11 cellular contexts compared by ENCODE assay signal in the genomic region with DNA sequence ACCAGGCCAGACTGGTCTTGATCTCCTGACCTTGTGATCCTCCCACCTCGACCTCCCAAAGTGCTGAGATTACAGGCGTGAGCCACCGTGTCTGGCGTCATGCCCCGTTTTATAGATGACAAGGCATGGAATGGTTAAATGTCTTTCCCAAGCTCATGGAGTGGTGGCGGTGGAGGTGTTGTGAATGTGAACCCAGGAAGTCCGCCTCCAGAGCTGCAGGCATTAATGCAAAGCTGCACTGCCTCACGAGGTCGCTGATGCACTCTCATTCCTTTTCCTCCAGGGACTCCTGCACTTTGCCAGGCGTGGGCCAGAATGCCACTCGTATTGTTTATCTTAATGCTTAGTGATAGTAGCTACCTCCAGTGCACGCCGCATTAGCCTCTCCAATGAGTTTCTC.
DNase-seq lines count a peak whose midpoint lies in the region; ATAC-seq and TF ChIP-seq lines count a peak whose summit lies in the region.
"Had no signal": no experiment of that assay in that cellular context is flagged by ENCODE, and none has a peak within 500 bp of the region (broad histone marks: within the 10 kb centered on the region; RNA-seq: fewer than 3 reads in every experiment).

No MANE protein-coding gene starts in this region.

- no peak overlapping the region for H3K27ac ChIP-seq in breast epithelium

- H3K4me1 Mint-ChIP-seq in brain, result peaks cover 17% of the 10 kb centered on the region
- peaks cover 33% of the 10 kb centered on the region for H3K4me1 Mint-ChIP-seq in type B pancreatic cell (ENCODE audit: unreplicated experiment)

- no peak overlapping the region for H3K4me3 ChIP-seq in breast epithelium

- no peaks in the 10 kb centered on the region for H3K27me3 ChIP-seq in breast epithelium

- TF ChIP-seq CTCF in breast epithelium (IDR thresholded peaks at IDR 0.05) (no peak), brain (conservative IDR thresholded peaks at IDR 0.05) (peak; percentile 17 to 47), type B pancreatic cell (conservative IDR thresholded peaks at IDR 0.05) (peak; percentile 23)

- H3K4me3 Mint-ChIP-seq in brain, result no peak overlapping the region
- peak overlapping the region; percentile 15 for H3K4me3 Mint-ChIP-seq in type B pancreatic cell

- intact Hi-C loops in breast epithelium (cut with DNase I; ENCODE audit: low total_unique reads), result no loop called here

- no peaks in the 10 kb centered on the region for H3K4me1 ChIP-seq in breast epithelium

- peak; percentile 96 for ATAC-seq in left lobe of liver
- no peak for ATAC-seq in GM19035 (IDR thresholded peaks at IDR 0.05; ENCODE audit: unreplicated experiment)

- peaks cover 5% of the 10 kb centered on the region for H3K36me3 Mint-ChIP-seq in brain
- peaks cover 5% of the 10 kb centered on the region for H3K36me3 Mint-ChIP-seq in type B pancreatic cell

- DNase-seq in T47D (ENCODE audit: low read depth in 1 of 2, low spot score in 1 of 2) (peak; percentile 30 to 64), breast epithelium (ENCODE audit: low spot score in 2 of 2) (no peak), left lobe of liver (ENCODE audit: low spot score) (peak; percentile 83), type B pancreatic cell (ENCODE audit: extremely low spot score, unreplicated experiment) (no peak), LoVo (ENCODE audit: low spot score) (no peak), T-helper 9 cell (no peak)
- DNase-seq: activated T-cell treated with anti-CD3 and anti-CD28 coated beads for 4 hours; amygdala; effector memory CD4-positive, alpha-beta T cell had no signal

- in situ Hi-C loops in T47D (cut with HindIII; ENCODE audit: low pct_unique_long_range_greater_than_20kb, low sequenced_read_pairs), result no loop called here

- H3K27me3 Mint-ChIP-seq in brain (peaks cover 4% of the 10 kb centered on the region), type B pancreatic cell (peaks cover 6% of the 10 kb centered on the region)

- peak overlapping the region in 1 of 5 experiments; percentile 42 for H3K27ac Mint-ChIP-seq in brain
- H3K27ac Mint-ChIP-seq in type B pancreatic cell, result peak overlapping the region; percentile 33

- H3K9me3 ChIP-seq in breast epithelium, result no peaks in the 10 kb centered on the region

- H3K9me3 Mint-ChIP-seq in brain, result peaks cover 0 to 4% (median 0%) of the 10 kb centered on the region in 5 experiments
- H3K9me3 Mint-ChIP-seq in type B pancreatic cell, result peaks cover 11% of the 10 kb centered on the region

- no peaks in the 10 kb centered on the region for H3K36me3 ChIP-seq in breast epithelium

- no peak for TF ChIP-seq POLR2A in breast epithelium (IDR thresholded peaks at IDR 0.05)

Comparison
In these comparisons a context has a peak if more than half of its experiments do, and no peak if none do; other contexts are left out.
1. DNase-seq: peak in T47D (2 of 2) and left lobe of liver (single experiment); none in breast epithelium (0 of 2), type B pancreatic cell (single experiment), LoVo (single experiment) and T-helper 9 cell (single experiment).
2. CTCF ChIP-seq: peak in brain (2 of 2) and type B pancreatic cell (single experiment); none in breast epithelium (0 of 3).